Comparison of ENCODE assay signal across 8 cellular contexts in genomic region chr4:75723802-75724065, GRCh38. TPM values are rescaled to one million over a fixed set of nuclear protein-coding genes. Genes with fewer than 3 reads are reported as not detected.
DNase-seq lines count a peak whose midpoint lies in the region; ATAC-seq and TF ChIP-seq lines count a peak whose summit lies in the region.

No MANE protein-coding gene starts in this region.

- peak overlapping the region; percentile 80 for H3K27ac ChIP-seq in angular gyrus (ENCODE audit: low read depth, low read length)
- H3K27ac ChIP-seq in layer of hippocampus (ENCODE audit: low read depth, low read length) = peak overlapping the region; percentile 69
- peak overlapping the region; percentile 93 for H3K27ac ChIP-seq in temporal lobe (ENCODE audit: low read depth, low read length)

- H3K27me3 ChIP-seq in layer of hippocampus (ENCODE audit: control insufficient read depth, insufficient read depth, low read length) = no peaks in the 10 kb centered on the region

- no peaks in the 10 kb centered on the region for H3K9me3 Mint-ChIP-seq in activated CD4-positive, alpha-beta T cell treated with anti-CD3 and anti-CD28 coated beads, Interleukin-2, amount 10 ng/mL, durations not matched to agents 24 days and 14 days

- H3K27me3 Mint-ChIP-seq in activated CD4-positive, alpha-beta T cell treated with anti-CD3 and anti-CD28 coated beads, Interleukin-2, amount 10 ng/mL, durations not matched to agents 24 days and 14 days = no peaks in the 10 kb centered on the region

- intact Hi-C loops in activated CD4-positive, alpha-beta T cell treated with anti-CD3 and anti-CD28 coated beads, Interleukin-2, amount 10 ng/mL, durations not matched to agents 24 days and 14 days (cut with micrococcal nuclease) = loop anchor here (1.0 to 5.0 kb wide), 9 partner anchors 25 to 424 kb away; partner anchors contain the start of genes CDKL2, G3BP2, NUP54 and RCHY1

- TF ChIP-seq POLR2A in GM18505 (IDR thresholded peaks at IDR 0.05; ENCODE audit: borderline replicate concordance, extremely low read depth, insufficient read depth, insufficient read length) = no peak

- no peak for DNase-seq in activated CD4-positive, alpha-beta T cell treated with anti-CD3 and anti-CD28 coated beads, Interleukin-2, amount 10 ng/mL, durations not matched to agents 24 days and 14 days
- no peak for DNase-seq in activated CD4-positive, alpha-beta T cell treated with anti-CD3 and anti-CD28 coated beads for 48 hours
- no peak for DNase-seq in central memory CD4-positive, alpha-beta T cell
- DNase-seq in amygdala (lab: John Stamatoyannopoulos, UW) = no peak

- no peak for ATAC-seq in GM18505 (IDR thresholded peaks at IDR 0.05; ENCODE audit: unreplicated experiment)

- H3K27ac Mint-ChIP-seq in activated CD4-positive, alpha-beta T cell treated with anti-CD3 and anti-CD28 coated beads, Interleukin-2, amount 10 ng/mL, durations not matched to agents 24 days and 14 days = peak overlapping the region; percentile 99

- H3K36me3 Mint-ChIP-seq in activated CD4-positive, alpha-beta T cell treated with anti-CD3 and anti-CD28 coated beads, Interleukin-2, amount 10 ng/mL, durations not matched to agents 24 days and 14 days (ENCODE audit: low read depth) = peaks cover 15% of the 10 kb centered on the region

- peak overlapping the region; percentile 99 for H3K4me3 Mint-ChIP-seq in activated CD4-positive, alpha-beta T cell treated with anti-CD3 and anti-CD28 coated beads, Interleukin-2, amount 10 ng/mL, durations not matched to agents 24 days and 14 days

- peaks cover 41% of the 10 kb centered on the region for H3K4me1 Mint-ChIP-seq in activated CD4-positive, alpha-beta T cell treated with anti-CD3 and anti-CD28 coated beads, Interleukin-2, amount 10 ng/mL, durations not matched to agents 24 days and 14 days

RNA-seq across cellular contexts. Expression of gene USO1, which starts 0.6 kb away (rescaled TPM):
- total RNA-seq in activated CD4-positive, alpha-beta T cell treated with anti-CD3 and anti-CD28 coated beads, Interleukin-2, amount 10 ng/mL, durations not matched to agents 24 days and 14 days = 42.8 and 44.0 TPM in 2 replicates
- total RNA-seq in temporal lobe = 36.4 TPM

RNA-seq across cellular contexts. Expression of gene G3BP2, which starts 50.5 kb away (rescaled TPM):
- 135 and 146 TPM in 2 replicates for total RNA-seq in activated CD4-positive, alpha-beta T cell treated with anti-CD3 and anti-CD28 coated beads, Interleukin-2, amount 10 ng/mL, durations not matched to agents 24 days and 14 days
- total RNA-seq in temporal lobe = 277 TPM
